In the genomic region with DNA sequence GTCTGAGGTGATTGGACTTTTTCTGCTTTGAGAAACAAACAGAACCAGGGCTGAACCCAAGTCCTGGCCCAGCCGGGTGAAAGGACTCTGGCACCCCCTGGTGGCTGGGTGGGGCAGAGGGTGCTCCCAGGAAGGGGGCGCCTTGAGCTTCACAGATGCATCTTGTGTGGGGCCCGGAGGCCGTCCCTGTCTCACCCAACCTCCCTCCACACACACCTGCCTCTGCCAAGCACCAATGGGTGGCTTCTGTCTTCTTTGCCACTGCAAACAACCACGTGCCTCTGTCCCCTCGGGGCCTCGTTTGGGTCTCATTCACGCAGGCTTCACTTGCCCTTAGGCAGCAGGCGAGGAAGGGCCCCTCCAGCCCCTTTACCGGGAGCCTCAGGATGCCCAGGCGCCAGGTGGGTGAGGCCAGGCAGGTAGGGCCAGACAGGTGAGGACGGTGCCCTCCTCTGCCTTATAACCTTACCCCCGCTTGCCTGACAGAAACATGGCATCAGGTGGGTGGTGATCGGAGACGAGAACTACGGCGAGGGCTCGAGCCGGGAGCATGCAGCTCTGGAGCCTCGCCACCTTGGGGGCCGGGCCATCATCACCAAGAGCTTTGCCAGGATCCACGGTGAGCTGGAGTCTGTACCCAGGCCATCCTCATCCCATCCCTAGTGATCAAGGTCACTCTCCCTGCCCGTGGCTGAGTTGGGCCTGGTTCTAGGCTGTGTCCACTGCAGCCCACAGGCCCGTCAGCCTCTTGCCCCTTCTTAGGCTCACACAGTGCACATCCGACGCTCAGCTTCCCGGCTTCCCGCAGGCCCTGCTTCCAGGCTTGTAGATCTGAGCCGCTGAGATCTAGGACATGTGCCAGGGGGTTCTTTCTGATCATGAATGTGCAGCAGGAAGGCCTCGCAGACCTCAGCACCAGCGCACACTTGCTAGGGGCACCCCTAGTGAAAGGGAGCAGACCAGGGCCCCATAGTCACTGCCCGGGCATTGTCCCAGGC, we compare ENCODE assay signal across 8 cellular contexts. TPM values are rescaled to one million over a fixed set of nuclear protein-coding genes. Genes with fewer than 3 reads are reported as not detected.
DNase-seq lines count a peak whose midpoint lies in the region; ATAC-seq and TF ChIP-seq lines count a peak whose summit lies in the region.

No MANE protein-coding gene starts in this region.

- H4K20me1 ChIP-seq in OCI-LY3 (ENCODE audit: insufficient read depth, low read length): 0 out of 2 replicates have a peak, but pooled peaks cover 6% of the 10 kb centered on the region

- peaks cover 62% of the 10 kb centered on the region for H3K36me3 ChIP-seq in OCI-LY3 (replicated peaks; ENCODE audit: low read depth, low read length)
- peaks cover 26 to 87% (median 71%) of the 10 kb centered on the region in 4 donors for H3K36me3 ChIP-seq in upper lobe of left lung

- WGBS in upper lobe of left lung, 2 donors: 81 to 85% methylated on average over 16 to 32 of the region's 32 CpGs

- H3K4me3 ChIP-seq in GM12864 (ENCODE audit: low read depth, low read length): no peak overlapping the region
- H3K4me3 ChIP-seq in OCI-LY3 (ENCODE audit: low read length): no peak overlapping the region
- no peak overlapping the region for H3K4me3 ChIP-seq in upper lobe of left lung

- no peak for TF ChIP-seq POLR2A in upper lobe of left lung (IDR thresholded peaks at IDR 0.05)

- H3K4me1 ChIP-seq in OCI-LY3 (ENCODE audit: low read length) (no peaks in the 10 kb centered on the region), upper lobe of left lung (peaks cover 10 to 33% (median 27%) of the 10 kb centered on the region in 4 donors)

- H3K9ac ChIP-seq in OCI-LY3 (ENCODE audit: low read length): no peak overlapping the region

- peak; percentile 92 for TF ChIP-seq CTCF in GM12864 (IDR thresholded peaks at IDR 0.05; ENCODE audit: low read depth, low read length, missing control alignments)
- peak; percentile 95 for TF ChIP-seq CTCF in OCI-LY3 (IDR thresholded peaks at IDR 0.05; ENCODE audit: low read depth, low read length)
- peak; percentile 62 to 85 (median 74) for TF ChIP-seq CTCF in upper lobe of left lung (IDR thresholded peaks at IDR 0.05)

- H2AFZ ChIP-seq in OCI-LY3 (ENCODE audit: low read depth, low read length): no peak overlapping the region

- H3K27ac ChIP-seq in OCI-LY3 (ENCODE audit: low read length) (no peak overlapping the region), upper lobe of left lung (peak overlapping the region in 3 of 4 donors; percentile 40 to 83 (median 82))

- no peak for TF ChIP-seq EP300 in upper lobe of left lung (IDR thresholded peaks at IDR 0.05)

- no peak overlapping the region for H3K4me2 ChIP-seq in OCI-LY3 (ENCODE audit: low read length)

- DNase-seq in GM12864 (ENCODE audit: low read depth) (no peak), fibroblast of peridontal ligament (ENCODE audit: extremely low read depth) (peak; percentile 33), pons (ENCODE audit: low spot score) (peak; percentile 49), upper lobe of left lung (peak in 1 of 2 donors; percentile 84), NCI-H524 treated with DMSO at 0.1 percent for 48 hours (lab: John Stamatoyannopoulos, UW) (no peak)
- DNase-seq in activated T-cell treated with anti-CD3 and anti-CD28 coated beads, Interleukin-2, amount 50 U/mL, for 48 hours: peak; percentile 81 to 82

- no peaks in the 10 kb centered on the region for H3K9me3 ChIP-seq in OCI-LY3 (ENCODE audit: insufficient read depth, low read length)
- no peaks in the 10 kb centered on the region for H3K9me3 ChIP-seq in upper lobe of left lung

- ATAC-seq in upper lobe of left lung (ENCODE audit: low FRiP score in 2 of 2) (peak; percentile 44 to 55), GM21717 (IDR thresholded peaks at IDR 0.05; ENCODE audit: unreplicated experiment) (no peak)

- H3K27me3 ChIP-seq in OCI-LY3 (ENCODE audit: low read depth, low read length): no peaks in the 10 kb centered on the region
- H3K27me3 ChIP-seq in upper lobe of left lung: no peaks in the 10 kb centered on the region

- H3K79me2 ChIP-seq in OCI-LY3 (ENCODE audit: low read length): peaks cover 13% of the 10 kb centered on the region

RNA-seq across cellular contexts. Expression of gene POLR3H, which starts 17.2 kb away (rescaled TPM):
- total RNA-seq in upper lobe of left lung: 10 to 100 TPM; 35.6 to 73.5 (median 53.0) TPM

RNA-seq across cellular contexts. Expression of gene CSDC2, which starts 33.7 kb away (rescaled TPM):
- total RNA-seq in upper lobe of left lung: 1 to 10 TPM; 1.3 to 8.4 (median 5.7) TPM

RNA-seq across cellular contexts. Expression of gene ACO2, which starts 58.2 kb away (rescaled TPM):
- 100 to 1,000 TPM in 1 of 6 donors, 10 to 100 TPM in 5; 51.3 to 102 (median 83.4) TPM for total RNA-seq in upper lobe of left lung

RNA-seq across cellular contexts. Expression of gene PHF5A, which starts 58.6 kb away (rescaled TPM):
- 10 to 100 TPM in 5 of 6 donors, 1 to 10 TPM in 1; 9.4 to 49.3 (median 31.2) TPM for total RNA-seq in upper lobe of left lung

Comparison
In these comparisons a context has a peak if more than half of its experiments do, and no peak if none do; other contexts are left out.
1. DNase-seq: peak in activated T-cell treated with anti-CD3 and anti-CD28 coated beads, Interleukin-2, amount 50 U/mL, for 48 hours (2 of 2), fibroblast of peridontal ligament (single experiment) and pons (single experiment); none in GM12864 (single experiment) and NCI-H524 treated with DMSO at 0.1 percent for 48 hours (single experiment).
2. Peak in every context shown above with its lines, with median percentiles within 50 percentile points of each other: CTCF ChIP-seq.